In genomic region chr17:62164712-62165377, GRCh38 we compare ENCODE assay signal across 24 cellular contexts.
DNase-seq lines count a peak whose midpoint lies in the region; ATAC-seq and TF ChIP-seq lines count a peak whose summit lies in the region.
"Had no signal": no experiment of that assay in that cellular context is flagged by ENCODE, and none has a peak within 500 bp of the region (broad histone marks: within the 10 kb centered on the region; RNA-seq: fewer than 3 reads in every experiment).

No MANE protein-coding gene starts in this region.

- H3K36me3 Mint-ChIP-seq in activated naive CD4-positive, alpha-beta T cell treated with anti-CD3 and anti-CD28 coated beads, Interleukin-2, amount 50 U/mL, for 24 hours: peaks cover 2% of the 10 kb centered on the region
- H3K36me3 Mint-ChIP-seq: mesothelial cell of epicardium had no signal

- ATAC-seq in left lung (peak; percentile 32), HG03097 (IDR thresholded peaks at IDR 0.05; ENCODE audit: low FRiP score, unreplicated experiment) (no peak), HG03571 (IDR thresholded peaks at IDR 0.05; ENCODE audit: unreplicated experiment) (no peak)
- ATAC-seq: left ventricle myocardium superior had no signal

- H3K36me3 ChIP-seq in adipocyte (ENCODE audit: control insufficient read depth, insufficient read depth, low read length, severe bottlenecking) (no peaks in the 10 kb centered on the region), left lung (no peaks in the 10 kb centered on the region)
- H3K36me3 ChIP-seq: breast epithelium, esophagus muscularis mucosa, prostate gland, thyroid gland had no signal

- no peak overlapping the region for H3K27ac ChIP-seq in left lung
- H3K27ac ChIP-seq: breast epithelium, coronary artery, esophagus muscularis mucosa, prostate gland, thyroid gland had no signal

- TF ChIP-seq CTCF in left lung (IDR thresholded peaks at IDR 0.05): no peak

- intact Hi-C loops in left lung (cut with DNase I): no loop called here

- no peaks in the 10 kb centered on the region for H3K9me3 Mint-ChIP-seq in activated naive CD4-positive, alpha-beta T cell treated with anti-CD3 and anti-CD28 coated beads, Interleukin-2, amount 50 U/mL, for 24 hours
- H3K9me3 Mint-ChIP-seq: activated naive CD8-positive, alpha-beta T cell treated with anti-CD3 and anti-CD28 coated beads, Interleukin-2, amount 50 U/mL, for 24 hours; mesothelial cell of epicardium; stimulated activated naive CD8-positive, alpha-beta T cell treated with anti-CD3 and anti-CD28 coated beads, Interleukin-15, Interleukin-2, amounts not matched to agents 100 ng/mL and 50 ng/mL, for 24 hours had no signal

- no peaks in the 10 kb centered on the region for H3K27me3 Mint-ChIP-seq in activated naive CD4-positive, alpha-beta T cell treated with anti-CD3 and anti-CD28 coated beads, Interleukin-2, amount 50 U/mL, for 24 hours

- H3K27ac Mint-ChIP-seq in activated naive CD4-positive, alpha-beta T cell treated with anti-CD3 and anti-CD28 coated beads, Interleukin-2, amount 50 U/mL, for 24 hours: peak overlapping the region; percentile 10
- H3K27ac Mint-ChIP-seq: activated naive CD8-positive, alpha-beta T cell treated with anti-CD3 and anti-CD28 coated beads, Interleukin-2, amount 50 U/mL, for 24 hours; mesothelial cell of epicardium; stimulated activated naive CD8-positive, alpha-beta T cell treated with anti-CD3 and anti-CD28 coated beads, Interleukin-15, Interleukin-2, amounts not matched to agents 100 ng/mL and 50 ng/mL, for 24 hours had no signal

- H3K27me3 ChIP-seq in adipocyte (replicated peaks; ENCODE audit: control insufficient read depth, insufficient read depth, low read length) (peaks cover 3% of the 10 kb centered on the region), left lung (no peaks in the 10 kb centered on the region)
- H3K27me3 ChIP-seq: breast epithelium, esophagus muscularis mucosa, thyroid gland had no signal

- H3K4me3 ChIP-seq in adipocyte (ENCODE audit: low read length) (no peak overlapping the region), left lung (no peak overlapping the region)
- H3K4me3 ChIP-seq: breast epithelium, coronary artery, esophagus muscularis mucosa, prostate gland, thyroid gland had no signal

- no peak for DNase-seq in activated naive CD4-positive, alpha-beta T cell treated with anti-CD3 and anti-CD28 coated beads, Interleukin-2, amount 50 U/mL, for 16 hours
- DNase-seq in adipocyte (ENCODE audit: low read depth): peak; percentile 49
- no peak for DNase-seq in left lung
- no peak for DNase-seq in NK-92 treated with Interleukin-12 subunit alpha and Interleukin-12 subunit beta, amount 100 ng/mL, for 24 hours (lab: John Stamatoyannopoulos, UW)
- DNase-seq in hippocampal formation (lab: John Stamatoyannopoulos, UW): no peak
- DNase-seq: activated CD4-positive, alpha-beta T cell treated with anti-CD3 and anti-CD28 coated beads, Interleukin-2, amount 50 U/mL, for 48 hours; activated CD8-positive, alpha-beta memory T cell treated with anti-CD3 and anti-CD28 coated beads, Interleukin-2, amount 50 U/mL, for 48 hours; activated effector memory CD4-positive, alpha-beta T cell treated with Interleukin-2 at 50 U/mL for 16 hours; activated naive CD8-positive, alpha-beta T cell treated with anti-CD3 and anti-CD28 coated beads, Interleukin-2, amount 50 U/mL, for 24 hours; hypothalamus; IMR-90; left ventricle myocardium superior; NCI-H2081 treated with DMSO at 0.1 percent for 48 hours; SIG-M5; thyroid gland had no signal

- no peaks in the 10 kb centered on the region for H3K9me3 ChIP-seq in adipocyte (ENCODE audit: control insufficient read depth, low read length)
- H3K9me3 ChIP-seq in left lung: no peaks in the 10 kb centered on the region
- H3K9me3 ChIP-seq: breast epithelium, esophagus muscularis mucosa, prostate gland, thyroid gland had no signal

- peaks cover 8% of the 10 kb centered on the region for H3K4me1 Mint-ChIP-seq in activated naive CD4-positive, alpha-beta T cell treated with anti-CD3 and anti-CD28 coated beads, Interleukin-2, amount 50 U/mL, for 24 hours

- H3K4me3 Mint-ChIP-seq in activated naive CD4-positive, alpha-beta T cell treated with anti-CD3 and anti-CD28 coated beads, Interleukin-2, amount 50 U/mL, for 24 hours: no peak overlapping the region
- H3K4me3 Mint-ChIP-seq: activated naive CD8-positive, alpha-beta T cell treated with anti-CD3 and anti-CD28 coated beads, Interleukin-2, amount 50 U/mL, for 24 hours; mesothelial cell of epicardium; stimulated activated naive CD8-positive, alpha-beta T cell treated with anti-CD3 and anti-CD28 coated beads, Interleukin-15, Interleukin-2, amounts not matched to agents 100 ng/mL and 50 ng/mL, for 24 hours had no signal

- no peak overlapping the region for H3K9ac ChIP-seq in adipocyte (ENCODE audit: low read length)

- no peaks in the 10 kb centered on the region for H3K4me1 ChIP-seq in adipocyte (ENCODE audit: control insufficient read depth, insufficient read depth, low read length)
- no peaks in the 10 kb centered on the region for H3K4me1 ChIP-seq in left lung
- H3K4me1 ChIP-seq: breast epithelium, esophagus muscularis mucosa, prostate gland, thyroid gland had no signal
